In genomic region chr21:42967616-42968015, GRCh38 we compare ENCODE assay signal across 5 cellular contexts. TPM values are rescaled to one million over a fixed set of nuclear protein-coding genes. Genes with fewer than 3 reads are reported as not detected.
"Had no signal": no experiment of that assay in that cellular context is flagged by ENCODE, and none has a peak within 500 bp of the region (broad histone marks: within the 10 kb centered on the region; RNA-seq: fewer than 3 reads in every experiment).

No MANE protein-coding gene starts in this region.

RNA-seq across cellular contexts. Expression of gene ERVH48-1, which starts 42.2 kb away (rescaled TPM):
- total RNA-seq: PC-3, Peyer's patch, Right ventricle myocardium superior, SJSA1 had no signal
- polyA plus RNA-seq: SK-N-SH had no signal
